ENCODE assay signal across 9 cellular contexts in the genomic region with DNA sequence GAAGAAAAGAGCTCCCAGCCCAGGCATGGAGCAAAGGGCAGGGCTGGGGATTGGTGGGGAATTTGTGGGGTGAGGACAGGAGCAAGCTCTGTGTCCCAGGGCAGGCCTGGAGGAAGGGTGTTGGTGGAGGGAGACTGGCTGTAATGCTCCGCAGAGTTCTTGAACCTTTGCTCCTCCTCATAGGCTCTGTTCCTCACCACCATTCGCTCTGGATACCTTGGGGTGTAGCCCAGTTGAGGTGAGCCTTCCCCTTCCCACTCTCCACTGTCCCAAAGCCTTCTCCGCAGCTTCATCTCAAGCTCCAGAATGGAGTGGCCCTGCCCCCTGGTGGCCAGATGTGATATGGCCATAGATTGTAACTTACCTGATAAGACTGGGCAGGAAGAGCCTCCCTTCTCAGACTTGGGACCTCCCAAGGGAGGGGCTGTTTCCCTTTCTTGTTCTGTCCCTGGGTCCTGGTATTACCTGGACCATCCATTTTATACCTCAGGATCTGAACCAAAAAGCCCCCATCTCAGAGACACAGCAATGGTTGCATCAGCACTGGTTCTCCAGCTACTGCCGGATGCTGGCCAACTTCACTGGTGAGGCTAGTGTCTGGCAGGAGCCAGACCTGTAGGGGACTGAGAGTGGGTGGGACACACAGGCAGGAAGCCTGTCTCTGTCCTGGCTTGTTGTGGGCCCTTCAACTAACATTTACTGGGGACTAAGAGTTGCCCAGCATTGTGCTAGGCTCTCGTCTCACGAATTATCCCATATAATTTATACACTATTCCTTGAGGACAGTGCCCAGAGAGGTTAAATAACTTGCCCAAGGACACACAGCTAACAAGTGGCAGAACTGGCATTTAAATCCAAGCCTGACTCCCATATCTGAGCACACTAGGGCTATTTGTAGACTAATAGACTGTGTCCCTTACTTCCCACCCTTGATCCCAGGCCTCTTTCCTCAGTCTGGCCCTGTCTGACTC. TPM values are rescaled to one million over a fixed set of nuclear protein-coding genes. Genes with fewer than 3 reads are reported as not detected.
A peak's percentile ranks its signal among the peaks of the same experiment; 100 is the strongest.
DNase-seq lines count a peak whose midpoint lies in the region; ATAC-seq and TF ChIP-seq lines count a peak whose summit lies in the region.
"Had no signal": no experiment of that assay in that cellular context is flagged by ENCODE, and none has a peak within 500 bp of the region (broad histone marks: within the 10 kb centered on the region; RNA-seq: fewer than 3 reads in every experiment).

No MANE protein-coding gene starts in this region.

- H3K27me3 Mint-ChIP-seq in Calu3 (ENCODE audit: unreplicated experiment) = peaks cover 26% of the 10 kb centered on the region

- H3K27ac ChIP-seq in colonic mucosa = no peak overlapping the region
- no peak overlapping the region for H3K27ac ChIP-seq in liver (ENCODE audit: low read depth in 1 of 2, low read length in 2 of 2)

- TF ChIP-seq CTCF in Calu3 (IDR thresholded peaks at IDR 0.05; ENCODE audit: unreplicated experiment) (peak; percentile 100), colonic mucosa (IDR thresholded peaks at IDR 0.05) (peak; percentile 83), liver (IDR thresholded peaks at IDR 0.05; ENCODE audit: low read depth, low read length, missing input control) (peak; percentile 85)

- peaks cover 15% of the 10 kb centered on the region for H3K4me1 Mint-ChIP-seq in Calu3 (ENCODE audit: low read depth, unreplicated experiment)

- BruUV-seq in Calu3 (replicated peaks; lab: Mats Ljungman, UMichigan) = no TSS peak

- CTCF ChIA-PET in Calu3 (lab: Charles Lee) = interaction anchor here (0.5 to 8.4 kb wide), 61 partner anchors 9 to 735 kb away, joined by 3 to 442 read pairs (median 4); a partner anchor contains a TSS

- DNase-seq in Calu3 (peak; percentile 100), NCI-H526 (lab: John Stamatoyannopoulos, UW) (peak; percentile 65 to 93), colonic mucosa (peak; percentile 92)
- DNase-seq in activated CD4-positive, alpha-beta T cell treated with anti-CD3 and anti-CD28 coated beads for 4 hours = peak; percentile 79 to 93
- DNase-seq in stimulated activated CD4-positive, alpha-beta T cell treated with anti-CD3 and anti-CD28 coated beads, TNF-alpha, amount 100 ng/mL, for 1 hour (ENCODE audit: low read depth in 3 of 3, low spot score in 1 of 3) = peak; percentile 59 to 81 (median 67)

- H3K36me3 ChIP-seq in colonic mucosa (no peaks in the 10 kb centered on the region), liver (ENCODE audit: control insufficient read depth in 4 of 4, insufficient read depth in 3 of 4, low read depth in 1 of 4, low read length in 3 of 4) (no peaks in the 10 kb centered on the region)

- intact Hi-C loops in Calu3 (cut with micrococcal nuclease; ENCODE audit: unreplicated experiment) (loop anchor here (1.0 to 2.0 kb wide), 3 partner anchors 38 to 262 kb away; no protein-coding TSS in a partner anchor), colonic mucosa (cut with DNase I) (loop anchor here (5.0 kb wide), 1 partner anchor 38 kb away; no protein-coding TSS in a partner anchor)

- H3K4me3 Mint-ChIP-seq in Calu3 (ENCODE audit: low read depth, unreplicated experiment) = no peak overlapping the region

- H3K4me1 ChIP-seq in colonic mucosa = no peaks in the 10 kb centered on the region
- peaks cover 0 to 4% (median 0%) of the 10 kb centered on the region in 4 donors for H3K4me1 ChIP-seq in liver (ENCODE audit: control insufficient read depth in 4 of 4, insufficient read depth in 4 of 4, low read length in 3 of 4)

- H3K9ac ChIP-seq in colonic mucosa (ENCODE audit: low read depth in 2 of 2, low read length in 2 of 2) (no peak overlapping the region), liver (ENCODE audit: low read depth in 1 of 2, low read length in 2 of 2) (no peak overlapping the region)

- H3K36me3 Mint-ChIP-seq in Calu3 (ENCODE audit: insufficient read depth, unreplicated experiment) = peaks cover 21% of the 10 kb centered on the region

- H3K9me3 ChIP-seq in colonic mucosa = no peaks in the 10 kb centered on the region
- H3K9me3 ChIP-seq in liver (ENCODE audit: control insufficient read depth in 4 of 4, low read length in 3 of 4) = no peaks in the 10 kb centered on the region

- ATAC-seq in HG03135 (IDR thresholded peaks at IDR 0.05; ENCODE audit: unreplicated experiment) = peak; percentile 73
- no peak for ATAC-seq in HG02571 (IDR thresholded peaks at IDR 0.05; ENCODE audit: unreplicated experiment)

- TF ChIP-seq RAD21 in liver (IDR thresholded peaks at IDR 0.05) = peak; percentile 90 to 95

- no peak overlapping the region for H3K4me3 ChIP-seq in colonic mucosa
- no peak overlapping the region for H3K4me3 ChIP-seq in liver (ENCODE audit: low read depth in 1 of 3, low read length in 3 of 3)

- H3K27ac Mint-ChIP-seq in Calu3 (ENCODE audit: unreplicated experiment) = peak overlapping the region; percentile 3

- H3K27me3 ChIP-seq in colonic mucosa (no peaks in the 10 kb centered on the region), liver (ENCODE audit: control insufficient read depth in 4 of 4, insufficient read depth in 4 of 4, low read length in 3 of 4) (no peaks in the 10 kb centered on the region)

- no peaks in the 10 kb centered on the region for H3K9me3 Mint-ChIP-seq in Calu3 (ENCODE audit: low read depth, unreplicated experiment)

- WGBS in liver = 44% methylated on average over 6 of the region's 6 CpGs

TF ChIP-seq in liver, 16 proteins besides CTCF, POLR2A, EP300 and RAD21:
- TF ChIP-seq EGR1 (IDR thresholded peaks at IDR 0.05; ENCODE audit: low read depth in 2 of 2) (no peak), FOXA1 (IDR thresholded peaks at IDR 0.05) (no peak), RXRA (IDR thresholded peaks at IDR 0.05) (no peak), NR2F2 (IDR thresholded peaks at IDR 0.05) (no peak), SP1 (IDR thresholded peaks at IDR 0.05) (no peak), TAF1 (conservative IDR thresholded peaks at IDR 0.05) (no peak), HNF4A (conservative IDR thresholded peaks at IDR 0.05) (no peak), JUND (IDR thresholded peaks at IDR 0.05) (no peak), FOXA2 (IDR thresholded peaks at IDR 0.05) (no peak), YY1 (IDR thresholded peaks at IDR 0.05) (no peak), HNF4G (IDR thresholded peaks at IDR 0.05) (no peak), GABPA (IDR thresholded peaks at IDR 0.05 in 1 of 2, conservative IDR thresholded peaks at IDR 0.05 in 1 of 2) (no peak)
- TF ChIP-seq, protein P1, sequence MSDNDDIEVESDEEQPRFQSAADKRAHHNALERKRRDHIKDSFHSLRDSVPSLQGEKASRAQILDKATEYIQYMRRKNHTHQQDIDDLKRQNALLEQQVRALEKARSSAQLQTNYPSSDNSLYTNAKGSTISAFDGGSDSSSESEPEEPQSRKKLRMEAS (IDR thresholded peaks at IDR 0.05) = no peak
- TF ChIP-seq, protein P2, sequence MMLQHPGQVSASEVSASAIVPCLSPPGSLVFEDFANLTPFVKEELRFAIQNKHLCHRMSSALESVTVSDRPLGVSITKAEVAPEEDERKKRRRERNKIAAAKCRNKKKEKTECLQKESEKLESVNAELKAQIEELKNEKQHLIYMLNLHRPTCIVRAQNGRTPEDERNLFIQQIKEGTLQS (IDR thresholded peaks at IDR 0.05) = no peak
- TF ChIP-seq, protein P3, sequence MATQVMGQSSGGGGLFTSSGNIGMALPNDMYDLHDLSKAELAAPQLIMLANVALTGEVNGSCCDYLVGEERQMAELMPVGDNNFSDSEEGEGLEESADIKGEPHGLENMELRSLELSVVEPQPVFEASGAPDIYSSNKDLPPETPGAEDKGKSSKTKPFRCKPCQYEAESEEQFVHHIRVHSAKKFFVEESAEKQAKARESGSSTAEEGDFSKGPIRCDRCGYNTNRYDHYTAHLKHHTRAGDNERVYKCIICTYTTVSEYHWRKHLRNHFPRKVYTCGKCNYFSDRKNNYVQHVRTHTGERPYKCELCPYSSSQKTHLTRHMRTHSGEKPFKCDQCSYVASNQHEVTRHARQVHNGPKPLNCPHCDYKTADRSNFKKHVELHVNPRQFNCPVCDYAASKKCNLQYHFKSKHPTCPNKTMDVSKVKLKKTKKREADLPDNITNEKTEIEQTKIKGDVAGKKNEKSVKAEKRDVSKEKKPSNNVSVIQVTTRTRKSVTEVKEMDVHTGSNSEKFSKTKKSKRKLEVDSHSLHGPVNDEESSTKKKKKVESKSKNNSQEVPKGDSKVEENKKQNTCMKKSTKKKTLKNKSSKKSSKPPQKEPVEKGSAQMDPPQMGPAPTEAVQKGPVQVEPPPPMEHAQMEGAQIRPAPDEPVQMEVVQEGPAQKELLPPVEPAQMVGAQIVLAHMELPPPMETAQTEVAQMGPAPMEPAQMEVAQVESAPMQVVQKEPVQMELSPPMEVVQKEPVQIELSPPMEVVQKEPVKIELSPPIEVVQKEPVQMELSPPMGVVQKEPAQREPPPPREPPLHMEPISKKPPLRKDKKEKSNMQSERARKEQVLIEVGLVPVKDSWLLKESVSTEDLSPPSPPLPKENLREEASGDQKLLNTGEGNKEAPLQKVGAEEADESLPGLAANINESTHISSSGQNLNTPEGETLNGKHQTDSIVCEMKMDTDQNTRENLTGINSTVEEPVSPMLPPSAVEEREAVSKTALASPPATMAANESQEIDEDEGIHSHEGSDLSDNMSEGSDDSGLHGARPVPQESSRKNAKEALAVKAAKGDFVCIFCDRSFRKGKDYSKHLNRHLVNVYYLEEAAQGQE (IDR thresholded peaks at IDR 0.05) = no peak
- TF ChIP-seq, protein P4, sequence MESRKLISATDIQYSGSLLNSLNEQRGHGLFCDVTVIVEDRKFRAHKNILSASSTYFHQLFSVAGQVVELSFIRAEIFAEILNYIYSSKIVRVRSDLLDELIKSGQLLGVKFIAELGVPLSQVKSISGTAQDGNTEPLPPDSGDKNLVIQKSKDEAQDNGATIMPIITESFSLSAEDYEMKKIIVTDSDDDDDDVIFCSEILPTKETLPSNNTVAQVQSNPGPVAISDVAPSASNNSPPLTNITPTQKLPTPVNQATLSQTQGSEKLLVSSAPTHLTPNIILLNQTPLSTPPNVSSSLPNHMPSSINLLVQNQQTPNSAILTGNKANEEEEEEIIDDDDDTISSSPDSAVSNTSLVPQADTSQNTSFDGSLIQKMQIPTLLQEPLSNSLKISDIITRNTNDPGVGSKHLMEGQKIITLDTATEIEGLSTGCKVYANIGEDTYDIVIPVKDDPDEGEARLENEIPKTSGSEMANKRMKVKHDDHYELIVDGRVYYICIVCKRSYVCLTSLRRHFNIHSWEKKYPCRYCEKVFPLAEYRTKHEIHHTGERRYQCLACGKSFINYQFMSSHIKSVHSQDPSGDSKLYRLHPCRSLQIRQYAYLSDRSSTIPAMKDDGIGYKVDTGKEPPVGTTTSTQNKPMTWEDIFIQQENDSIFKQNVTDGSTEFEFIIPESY (IDR thresholded peaks at IDR 0.05) = no peak

RNA-seq across cellular contexts. Expression of a gene that starts 19.1 kb away (rescaled TPM):
- total RNA-seq in Calu3 (2022) (not detected in 2 replicates), colonic mucosa (under 1 TPM; 0.11 to 0.15 TPM), liver (not detected)
- polyA plus RNA-seq in liver = not detected
- total RNA-seq: T-helper 2 cell treated with Interferon-gamma antibody and Interleukin-4, amounts not matched to agents 100 ng/mL and 5 ng/mL, for 36 hours had no signal

RNA-seq across cellular contexts. Expression of a gene that starts 44.8 kb away (rescaled TPM):
- total RNA-seq in Calu3 (2022) (6,584 and 6,763 TPM in 2 replicates), colonic mucosa (1,000 to 10,000 TPM; 1,557 to 1,567 TPM), liver (100 to 1,000 TPM; 658 to 840 TPM)
- 100 to 1,000 TPM; 475 to 999 TPM for polyA plus RNA-seq in liver

RNA-seq across cellular contexts. Expression of a gene that starts 47.4 kb away (rescaled TPM):
- total RNA-seq in Calu3 (2022) (44.1 and 52.1 TPM in 2 replicates), colonic mucosa (1 to 10 TPM; 5.9 to 8.8 TPM), liver (1 to 10 TPM in 1 of 2 donors, under 1 TPM in 1; 0.05 to 1.3 TPM)
- polyA plus RNA-seq in liver = under 1 TPM; 0.22 to 0.31 TPM
